In the genomic region with DNA sequence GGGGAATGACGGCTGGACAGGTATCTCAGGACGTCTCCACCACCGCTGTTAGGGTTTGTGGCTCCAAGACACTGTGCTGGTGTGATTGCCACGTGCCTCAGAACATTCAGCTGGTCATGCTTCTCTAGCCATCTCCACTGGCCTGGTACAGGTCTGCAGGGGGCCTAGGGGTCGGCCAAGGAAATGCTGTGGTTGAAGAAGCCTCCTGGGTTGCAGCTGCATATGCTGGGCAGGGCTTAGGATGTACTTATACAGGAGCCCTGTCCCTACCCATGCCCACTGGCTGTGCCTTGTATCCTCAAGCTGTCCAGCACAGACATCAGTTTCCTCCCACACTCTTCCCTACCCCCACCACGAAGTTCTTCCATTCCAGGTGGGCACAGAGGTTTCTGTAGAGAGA, we compare ENCODE assay signal across 1 cellular context.
TF ChIP-seq lines count a peak whose summit lies in the region.

No MANE protein-coding gene starts in this region.

TF ChIP-seq in GM23338, 12 proteins besides CTCF, POLR2A, EP300 and RAD21 (continued from another document):
- TF ChIP-seq, protein P1, sequence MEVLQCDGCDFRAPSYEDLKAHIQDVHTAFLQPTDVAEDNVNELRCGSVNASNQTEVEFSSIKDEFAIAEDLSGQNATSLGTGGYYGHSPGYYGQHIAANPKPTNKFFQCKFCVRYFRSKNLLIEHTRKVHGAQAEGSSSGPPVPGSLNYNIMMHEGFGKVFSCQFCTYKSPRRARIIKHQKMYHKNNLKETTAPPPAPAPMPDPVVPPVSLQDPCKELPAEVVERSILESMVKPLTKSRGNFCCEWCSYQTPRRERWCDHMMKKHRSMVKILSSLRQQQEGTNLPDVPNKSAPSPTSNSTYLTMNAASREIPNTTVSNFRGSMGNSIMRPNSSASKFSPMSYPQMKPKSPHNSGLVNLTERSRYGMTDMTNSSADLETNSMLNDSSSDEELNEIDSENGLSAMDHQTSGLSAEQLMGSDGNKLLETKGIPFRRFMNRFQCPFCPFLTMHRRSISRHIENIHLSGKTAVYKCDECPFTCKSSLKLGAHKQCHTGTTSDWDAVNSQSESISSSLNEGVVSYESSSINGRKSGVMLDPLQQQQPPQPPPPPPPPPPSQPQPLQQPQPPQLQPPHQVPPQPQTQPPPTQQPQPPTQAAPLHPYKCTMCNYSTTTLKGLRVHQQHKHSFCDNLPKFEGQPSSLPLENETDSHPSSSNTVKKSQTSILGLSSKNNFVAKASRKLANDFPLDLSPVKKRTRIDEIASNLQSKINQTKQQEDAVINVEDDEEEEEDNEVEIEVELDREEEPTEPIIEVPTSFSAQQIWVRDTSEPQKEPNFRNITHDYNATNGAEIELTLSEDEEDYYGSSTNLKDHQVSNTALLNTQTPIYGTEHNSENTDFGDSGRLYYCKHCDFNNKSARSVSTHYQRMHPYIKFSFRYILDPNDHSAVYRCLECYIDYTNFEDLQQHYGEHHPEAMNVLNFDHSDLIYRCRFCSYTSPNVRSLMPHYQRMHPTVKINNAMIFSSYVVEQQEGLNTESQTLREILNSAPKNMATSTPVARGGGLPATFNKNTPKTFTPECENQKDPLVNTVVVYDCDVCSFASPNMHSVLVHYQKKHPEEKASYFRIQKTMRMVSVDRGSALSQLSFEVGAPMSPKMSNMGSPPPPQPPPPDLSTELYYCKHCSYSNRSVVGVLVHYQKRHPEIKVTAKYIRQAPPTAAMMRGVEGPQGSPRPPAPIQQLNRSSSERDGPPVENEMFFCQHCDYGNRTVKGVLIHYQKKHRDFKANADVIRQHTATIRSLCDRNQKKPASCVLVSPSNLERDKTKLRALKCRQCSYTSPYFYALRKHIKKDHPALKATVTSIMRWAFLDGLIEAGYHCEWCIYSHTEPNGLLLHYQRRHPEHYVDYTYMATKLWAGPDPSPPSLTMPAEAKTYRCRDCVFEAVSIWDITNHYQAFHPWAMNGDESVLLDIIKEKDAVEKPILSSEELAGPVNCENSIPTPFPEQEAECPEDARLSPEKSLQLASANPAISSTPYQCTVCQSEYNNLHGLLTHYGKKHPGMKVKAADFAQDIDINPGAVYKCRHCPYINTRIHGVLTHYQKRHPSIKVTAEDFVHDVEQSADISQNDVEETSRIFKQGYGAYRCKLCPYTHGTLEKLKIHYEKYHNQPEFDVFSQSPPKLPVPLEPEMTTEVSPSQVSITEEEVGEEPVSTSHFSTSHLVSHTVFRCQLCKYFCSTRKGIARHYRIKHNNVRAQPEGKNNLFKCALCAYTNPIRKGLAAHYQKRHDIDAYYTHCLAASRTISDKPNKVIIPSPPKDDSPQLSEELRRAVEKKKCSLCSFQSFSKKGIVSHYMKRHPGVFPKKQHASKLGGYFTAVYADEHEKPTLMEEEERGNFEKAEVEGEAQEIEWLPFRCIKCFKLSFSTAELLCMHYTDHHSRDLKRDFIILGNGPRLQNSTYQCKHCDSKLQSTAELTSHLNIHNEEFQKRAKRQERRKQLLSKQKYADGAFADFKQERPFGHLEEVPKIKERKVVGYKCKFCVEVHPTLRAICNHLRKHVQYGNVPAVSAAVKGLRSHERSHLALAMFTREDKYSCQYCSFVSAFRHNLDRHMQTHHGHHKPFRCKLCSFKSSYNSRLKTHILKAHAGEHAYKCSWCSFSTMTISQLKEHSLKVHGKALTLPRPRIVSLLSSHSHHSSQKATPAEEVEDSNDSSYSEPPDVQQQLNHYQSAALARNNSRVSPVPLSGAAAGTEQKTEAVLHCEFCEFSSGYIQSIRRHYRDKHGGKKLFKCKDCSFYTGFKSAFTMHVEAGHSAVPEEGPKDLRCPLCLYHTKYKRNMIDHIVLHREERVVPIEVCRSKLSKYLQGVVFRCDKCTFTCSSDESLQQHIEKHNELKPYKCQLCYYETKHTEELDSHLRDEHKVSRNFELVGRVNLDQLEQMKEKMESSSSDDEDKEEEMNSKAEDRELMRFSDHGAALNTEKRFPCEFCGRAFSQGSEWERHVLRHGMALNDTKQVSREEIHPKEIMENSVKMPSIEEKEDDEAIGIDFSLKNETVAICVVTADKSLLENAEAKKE (CRISPR knock-in tag; IDR thresholded peaks at IDR 0.05), result no peak
- no peak for TF ChIP-seq EZH2phosphoT487 (IDR thresholded peaks at IDR 0.05; ENCODE audit: unreplicated experiment)
- TF ChIP-seq, protein P2, sequence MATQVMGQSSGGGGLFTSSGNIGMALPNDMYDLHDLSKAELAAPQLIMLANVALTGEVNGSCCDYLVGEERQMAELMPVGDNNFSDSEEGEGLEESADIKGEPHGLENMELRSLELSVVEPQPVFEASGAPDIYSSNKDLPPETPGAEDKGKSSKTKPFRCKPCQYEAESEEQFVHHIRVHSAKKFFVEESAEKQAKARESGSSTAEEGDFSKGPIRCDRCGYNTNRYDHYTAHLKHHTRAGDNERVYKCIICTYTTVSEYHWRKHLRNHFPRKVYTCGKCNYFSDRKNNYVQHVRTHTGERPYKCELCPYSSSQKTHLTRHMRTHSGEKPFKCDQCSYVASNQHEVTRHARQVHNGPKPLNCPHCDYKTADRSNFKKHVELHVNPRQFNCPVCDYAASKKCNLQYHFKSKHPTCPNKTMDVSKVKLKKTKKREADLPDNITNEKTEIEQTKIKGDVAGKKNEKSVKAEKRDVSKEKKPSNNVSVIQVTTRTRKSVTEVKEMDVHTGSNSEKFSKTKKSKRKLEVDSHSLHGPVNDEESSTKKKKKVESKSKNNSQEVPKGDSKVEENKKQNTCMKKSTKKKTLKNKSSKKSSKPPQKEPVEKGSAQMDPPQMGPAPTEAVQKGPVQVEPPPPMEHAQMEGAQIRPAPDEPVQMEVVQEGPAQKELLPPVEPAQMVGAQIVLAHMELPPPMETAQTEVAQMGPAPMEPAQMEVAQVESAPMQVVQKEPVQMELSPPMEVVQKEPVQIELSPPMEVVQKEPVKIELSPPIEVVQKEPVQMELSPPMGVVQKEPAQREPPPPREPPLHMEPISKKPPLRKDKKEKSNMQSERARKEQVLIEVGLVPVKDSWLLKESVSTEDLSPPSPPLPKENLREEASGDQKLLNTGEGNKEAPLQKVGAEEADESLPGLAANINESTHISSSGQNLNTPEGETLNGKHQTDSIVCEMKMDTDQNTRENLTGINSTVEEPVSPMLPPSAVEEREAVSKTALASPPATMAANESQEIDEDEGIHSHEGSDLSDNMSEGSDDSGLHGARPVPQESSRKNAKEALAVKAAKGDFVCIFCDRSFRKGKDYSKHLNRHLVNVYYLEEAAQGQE (IDR thresholded peaks at IDR 0.05; ENCODE audit: unreplicated experiment), result no peak
- no peak for TF ChIP-seq POLR2AphosphoS5 (IDR thresholded peaks at IDR 0.05; ENCODE audit: low read depth)
- TF ChIP-seq STAT1 (IDR thresholded peaks at IDR 0.05; ENCODE audit: unreplicated experiment), result no peak
- TF ChIP-seq NANOG (IDR thresholded peaks at IDR 0.05; ENCODE audit: borderline replicate concordance), result no peak
- no peak for TF ChIP-seq ZNF331 (CRISPR knock-in tag; IDR thresholded peaks at IDR 0.05; ENCODE audit: low read depth)
- TF ChIP-seq JUNB (IDR thresholded peaks at IDR 0.05; ENCODE audit: unreplicated experiment), result no peak
